In the genomic region with DNA sequence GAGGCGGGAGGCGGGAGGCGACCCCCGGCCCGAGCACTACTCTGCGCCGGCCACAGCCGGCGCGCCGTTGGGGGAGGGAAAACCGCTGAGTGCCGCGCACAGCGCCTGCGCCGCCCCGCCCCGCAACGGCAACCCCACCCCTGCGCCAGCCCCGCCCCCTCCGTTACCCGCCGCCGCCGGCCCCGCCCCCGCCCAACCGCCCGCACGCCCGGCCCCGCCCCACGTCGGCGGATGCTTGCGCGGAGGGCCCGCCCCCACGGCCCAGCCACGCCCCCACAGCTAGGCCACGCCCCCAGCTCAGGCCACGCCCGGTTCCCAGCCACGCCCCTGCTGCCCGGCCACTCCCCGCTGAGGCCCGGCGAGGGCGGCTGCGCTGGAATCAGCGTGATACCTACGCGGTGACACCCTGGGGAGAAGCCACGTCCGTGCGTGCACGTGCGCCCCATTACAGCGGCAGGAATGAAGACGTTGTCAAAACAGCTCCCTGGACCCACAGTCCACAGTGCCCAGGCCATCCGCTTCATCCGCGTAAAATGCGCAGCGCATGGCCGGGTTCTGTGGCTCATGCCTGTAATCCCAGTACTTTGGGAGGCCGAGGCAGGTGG, we compare ENCODE assay signal across 8 cellular contexts. TPM values are rescaled to one million over a fixed set of nuclear protein-coding genes. Genes with fewer than 3 reads are reported as not detected.
A peak's percentile ranks its signal among the peaks of the same experiment; 100 is the strongest.
DNase-seq lines count a peak whose midpoint lies in the region; ATAC-seq, FAIRE-seq and TF ChIP-seq lines count a peak whose summit lies in the region.

A gene (minus strand): TSS at position 91 of the 605 bp plus-strand sequence. CDS start 152 bp downstream, outside the sequence.

- dilution Hi-C loops in endothelial cell of umbilical vein (cut with MboI; ENCODE audit: extremely low pct_ligation_motif_present, low sequenced_read_pairs), result no loop called here

- H3K4me2 ChIP-seq in endothelial cell of umbilical vein (ENCODE audit: insufficient read depth, low read length), result peak within 1 kb of the TSS; percentile 70

- peak; percentile 93 for FAIRE-seq in endothelial cell of umbilical vein (lab: Jason Lieb, UNC)

- ATAC-seq in HG03521 (IDR thresholded peaks at IDR 0.05; ENCODE audit: unreplicated experiment), result peak; percentile 66

- CTCF ChIA-PET in endothelial cell of umbilical vein (lab: Charles Lee), result interaction anchor here (0.7 to 1.6 kb wide), 7 partner anchors 9 to 469 kb away, joined by 3 to 9 read pairs (median 3); no protein-coding TSS in a partner anchor

- no peaks in the 10 kb centered on the region for H3K9me1 ChIP-seq in endothelial cell of umbilical vein (replicated peaks; ENCODE audit: control insufficient read depth, extremely low read depth, insufficient read depth, low read length)

- no peak for TF ChIP-seq CTCF in endothelial cell of umbilical vein (IDR thresholded peaks at IDR 0.05; ENCODE audit: extremely low read depth in 1 of 2, insufficient read depth in 1 of 2, low read depth in 1 of 2, low read length in 2 of 2)

- no peak within 1 kb of the TSS for H3K27ac ChIP-seq in endothelial cell of umbilical vein (ENCODE audit: insufficient read depth, low read depth, low read length)

- POLR2A ChIA-PET in endothelial cell of umbilical vein (lab: Charles Lee), result no interaction called here

- H3K79me2 ChIP-seq in endothelial cell of umbilical vein (ENCODE audit: control insufficient read depth, insufficient read depth, low read length), result peaks cover 16% of the 10 kb centered on the region

- H3K4me1 ChIP-seq in NT2/D1 (ENCODE audit: insufficient read depth, insufficient read length) (peaks cover 2% of the 10 kb centered on the region), endothelial cell of umbilical vein (ENCODE audit: control insufficient read depth, extremely low read depth, insufficient read depth, low read length) (peaks cover 10% of the 10 kb centered on the region)

- peak within 1 kb of the TSS; percentile 66 for H3K4me3 ChIP-seq in NT2/D1 (ENCODE audit: insufficient read length, low read depth)
- H3K4me3 ChIP-seq in endothelial cell of umbilical vein (replicated peaks in 1 of 3; ENCODE audit: insufficient read depth in 1 of 3, low read depth in 1 of 3, low read length in 3 of 3), result peak within 1 kb of the TSS; percentile 51 to 64 (median 56)

- DNase-seq in Ammon's horn (ENCODE audit: low spot score) (peak; percentile 92), GM19240 (ENCODE audit: insufficient read length, low spot score) (peak; percentile 75), NT2/D1 (ENCODE audit: low read depth, low spot score) (peak; percentile 57), endothelial cell of umbilical vein (ENCODE audit: low read depth, low spot score) (peak; percentile 86), midbrain (lab: John Stamatoyannopoulos, UW) (peak; percentile 88)
- peak; percentile 73 for DNase-seq in activated CD8-positive, alpha-beta memory T cell treated with anti-CD3 and anti-CD28 coated beads, Interleukin-2, amount 50 U/mL, for 24 hours (ENCODE audit: extremely low read depth)
- peak; percentile 90 to 93 for DNase-seq in stimulated activated CD8-positive, alpha-beta memory T cell treated with anti-CD3 and anti-CD28 coated beads, Interleukin-2, amount 100 ng/mL, for 1 hour (ENCODE audit: low read depth in 2 of 2)

- no peaks in the 10 kb centered on the region for H4K20me1 ChIP-seq in endothelial cell of umbilical vein (replicated peaks; ENCODE audit: control insufficient read depth, extremely low read depth, insufficient read depth, low read length)

- H3K36me3 ChIP-seq in NT2/D1 (ENCODE audit: insufficient read depth, insufficient read length, low read length), result peaks cover 24% of the 10 kb centered on the region
- peaks cover 0 to 4% of the 10 kb centered on the region in 2 experiments for H3K36me3 ChIP-seq in endothelial cell of umbilical vein (ENCODE audit: control insufficient read depth in 2 of 2, extremely low read depth in 1 of 2, insufficient read depth in 2 of 2, low read length in 2 of 2)

- no peaks in the 10 kb centered on the region; the same call in 1 of the 2 replicates for H3K9me3 ChIP-seq in NT2/D1 (ENCODE audit: insufficient read depth, low read length)
- no peaks in the 10 kb centered on the region for H3K9me3 ChIP-seq in endothelial cell of umbilical vein (replicated peaks; ENCODE audit: control insufficient read depth, insufficient read depth, low read length)

- H2AFZ ChIP-seq in endothelial cell of umbilical vein (ENCODE audit: low read depth, low read length), result peak within 1 kb of the TSS; percentile 83

- BruUV-seq in endothelial cell of umbilical vein (replicated peaks; lab: Mats Ljungman, UMichigan), result no TSS peak

- peaks cover 3% of the 10 kb centered on the region for H3K27me3 ChIP-seq in NT2/D1 (ENCODE audit: insufficient read depth, insufficient read length)
- peaks cover 0 to 3% of the 10 kb centered on the region in 2 experiments for H3K27me3 ChIP-seq in endothelial cell of umbilical vein (ENCODE audit: control insufficient read depth in 2 of 2, insufficient read depth in 2 of 2, low read length in 2 of 2)

- peak within 1 kb of the TSS; percentile 87 for H3K9ac ChIP-seq in NT2/D1 (ENCODE audit: insufficient read length, low read depth)
- H3K9ac ChIP-seq in endothelial cell of umbilical vein (replicated peaks; ENCODE audit: extremely low read depth, insufficient read depth, low read length), result peak within 1 kb of the TSS; percentile 19

- no peak for TF ChIP-seq POLR2A in endothelial cell of umbilical vein (IDR thresholded peaks at IDR 0.05; ENCODE audit: low read depth, low read length)

- intact Hi-C loops in endothelial cell of umbilical vein (cut with micrococcal nuclease), result no loop called here

TF ChIP-seq in endothelial cell of umbilical vein, 7 proteins besides CTCF, POLR2A, EP300 and RAD21:
- TF ChIP-seq POLR2AphosphoS5 (IDR thresholded peaks at IDR 0.05; ENCODE audit: insufficient read depth, low read depth, low read length), result peak; percentile 28
- TF ChIP-seq, protein P1, sequence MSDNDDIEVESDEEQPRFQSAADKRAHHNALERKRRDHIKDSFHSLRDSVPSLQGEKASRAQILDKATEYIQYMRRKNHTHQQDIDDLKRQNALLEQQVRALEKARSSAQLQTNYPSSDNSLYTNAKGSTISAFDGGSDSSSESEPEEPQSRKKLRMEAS (IDR thresholded peaks at IDR 0.05; ENCODE audit: insufficient read depth, insufficient read length), result peak; percentile 74
- TF ChIP-seq JUN (IDR thresholded peaks at IDR 0.05; ENCODE audit: borderline replicate concordance, insufficient read depth, insufficient read length, low read depth), result no peak

RNA-seq across cellular contexts. Expression of the gene that starts here (rescaled TPM):
- 9.4 and 11.1 TPM in 2 replicates for total RNA-seq in endothelial cell of umbilical vein
- 3.0 and 4.4 TPM in 2 replicates for polyA plus RNA-seq in endothelial cell of umbilical vein
- polyA plus RNA-seq in endothelial cell of umbilical vein (2011; cell fraction: cytosol; rRNA removed), result 5.7 and 6.0 TPM in 2 replicates
- 7.8 and 8.1 TPM in 2 replicates for polyA plus RNA-seq in endothelial cell of umbilical vein (2011; cell fraction: nucleus; rRNA removed)
- 8.1 and 9.7 TPM in 2 replicates for polyA plus RNA-seq in endothelial cell of umbilical vein (2012)
- 4.7 and 4.9 TPM in 2 replicates for polyA minus RNA-seq in endothelial cell of umbilical vein
- polyA minus RNA-seq in endothelial cell of umbilical vein (2011; cell fraction: cytosol; rRNA and poly(A)+ RNA removed), result 10.7 TPM
- polyA minus RNA-seq in endothelial cell of umbilical vein (2011; cell fraction: nucleus; rRNA and poly(A)+ RNA removed), result 1.8 and 2.0 TPM in 2 replicates
